1 cellular context compared by ENCODE assay signal in the genomic region with DNA sequence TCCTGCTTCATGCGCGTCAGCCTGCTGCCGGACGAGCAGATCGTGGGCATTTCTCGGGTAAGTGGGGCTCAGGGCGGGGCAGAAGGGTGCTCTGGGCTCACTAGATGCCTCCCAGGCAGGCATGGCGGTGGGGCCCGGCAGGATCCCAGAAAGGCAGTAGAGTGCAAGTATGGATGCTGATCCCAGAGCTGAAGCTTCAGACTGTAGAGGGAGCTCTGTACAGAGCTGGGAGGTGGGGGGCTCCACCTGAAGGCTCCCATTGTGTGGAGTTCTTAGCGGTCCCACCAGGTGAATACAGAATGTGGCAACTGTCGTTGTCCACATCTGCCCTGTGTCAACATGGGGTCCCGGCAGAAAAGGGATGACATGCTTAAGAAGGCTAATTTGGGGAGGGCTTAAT.
TF ChIP-seq lines count a peak whose summit lies in the region.

No MANE protein-coding gene starts in this region.

TF ChIP-seq in GM23338, 12 proteins besides CTCF, POLR2A, EP300 and RAD21 (continued from another document):
- no peak for TF ChIP-seq CREB1 (CRISPR knock-in tag; IDR thresholded peaks at IDR 0.05; ENCODE audit: low read depth)
- no peak for TF ChIP-seq ZNF114 (CRISPR knock-in tag; IDR thresholded peaks at IDR 0.05)
